Comparison of ENCODE assay signal across 1 cellular context in genomic region chr10:70672993-70673928, GRCh38.
TF ChIP-seq lines count a peak whose summit lies in the region.

No MANE protein-coding gene starts in this region.

TF ChIP-seq in K562, 482 proteins besides CTCF, POLR2A, EP300 and RAD21 (continued from another document):
- TF ChIP-seq GTF3C2 (IDR thresholded peaks at IDR 0.05; ENCODE audit: borderline replicate concordance, extremely low read depth, insufficient read length) (no peak), ARHGAP35 (IDR thresholded peaks at IDR 0.05; ENCODE audit: partially characterized antibody) (peak; percentile 65), NCOA1 (IDR thresholded peaks at IDR 0.05; ENCODE audit: low read depth) (peak; percentile 14; the same call in 1 of the 2 replicates), NFIC (IDR thresholded peaks at IDR 0.05) (no peak; the same call in 1 of the 2 replicates), MAZ (CRISPR knock-in tag; conservative IDR thresholded peaks at IDR 0.05 in 1 of 2, IDR thresholded peaks at IDR 0.05 in 1 of 2) (peak; percentile 22 to 27; a peak in 3 of 4 replicates), SP1 (CRISPR knock-in tag; IDR thresholded peaks at IDR 0.05) (0 out of 2 replicates have a peak, but pooled peaks have one; percentile 67), POLR2H (tag; IDR thresholded peaks at IDR 0.05; ENCODE audit: low read depth) (0 out of 2 replicates have a peak, but pooled peaks have one; percentile 5), FOSL1 (tag; conservative IDR thresholded peaks at IDR 0.05) (peak; percentile 38; the same call in 1 of the 2 replicates), SMC3 (conservative IDR thresholded peaks at IDR 0.05; ENCODE audit: insufficient read depth, low read depth, low read length) (no peak), PTBP1 (IDR thresholded peaks at IDR 0.05; ENCODE audit: low read depth, low read length) (peak; percentile 72; the same call in 1 of the 2 replicates), ARID1B (IDR thresholded peaks at IDR 0.05) (peak; percentile 30), MTA1 (IDR thresholded peaks at IDR 0.05; ENCODE audit: borderline replicate concordance) (0 out of 2 replicates have a peak, but pooled peaks have one; percentile 65), ZNF639 (CRISPR knock-in tag; conservative IDR thresholded peaks at IDR 0.05 in 1 of 2, IDR thresholded peaks at IDR 0.05 in 1 of 2) (peak in 1 of 2 experiments; percentile 19; a peak in 2 of 4 replicates), NBN (IDR thresholded peaks at IDR 0.05; ENCODE audit: low read depth) (peak; percentile 53; the same call in 1 of the 2 replicates), TAF1 (IDR thresholded peaks at IDR 0.05; ENCODE audit: control insufficient read depth, extremely low read depth, insufficient read depth, low read length, severe bottlenecking) (peak; percentile 21), LARP7 (IDR thresholded peaks at IDR 0.05) (peak; percentile 39; the same call in 1 of the 2 replicates), KDM5B (IDR thresholded peaks at IDR 0.05; ENCODE audit: insufficient replicate concordance, low read depth, low read length) (peak; percentile 68), MLLT1 (IDR thresholded peaks at IDR 0.05) (peak; percentile 91 to 95), NKRF (IDR thresholded peaks at IDR 0.05; ENCODE audit: borderline replicate concordance) (peak; percentile 63), BCL6 (CRISPR knock-in tag; IDR thresholded peaks at IDR 0.05) (no peak), TOE1 (IDR thresholded peaks at IDR 0.05; ENCODE audit: borderline replicate concordance) (no peak), TOE1 (CRISPR knock-in tag; IDR thresholded peaks at IDR 0.05; ENCODE audit: borderline replicate concordance, low read depth) (0 out of 2 replicates have a peak, but pooled peaks have one; percentile 1), ZNF239 (CRISPR knock-in tag; IDR thresholded peaks at IDR 0.05) (peak; percentile 5; the same call in 1 of the 2 replicates), NRF1 (conservative IDR thresholded peaks at IDR 0.05 in 1 of 2, IDR thresholded peaks at IDR 0.05 in 1 of 2) (peak; percentile 50 to 56; a peak in 3 of 4 replicates), HBP1 (CRISPR knock-in tag; IDR thresholded peaks at IDR 0.05) (no peak), MYBL2 (IDR thresholded peaks at IDR 0.05; ENCODE audit: low read depth) (no peak), MYBL2 (CRISPR knock-in tag; IDR thresholded peaks at IDR 0.05; ENCODE audit: borderline replicate concordance) (no peak), SRF (CRISPR knock-in tag; IDR thresholded peaks at IDR 0.05) (0 out of 4 replicates have a peak, but pooled peaks of 1 of the 2 experiments have one; percentile 21), UBTF (IDR thresholded peaks at IDR 0.05; ENCODE audit: borderline replicate concordance in 1 of 2, low read depth in 2 of 2, low read length in 2 of 2) (0 out of 4 replicates have a peak, but pooled peaks of 1 of the 2 experiments have one; percentile 30), NR4A1 (CRISPR knock-in tag; IDR thresholded peaks at IDR 0.05) (peak; percentile 52; the same call in 1 of the 2 replicates), NR4A1 (tag; IDR thresholded peaks at IDR 0.05) (no peak)
- TF ChIP-seq, protein P1, sequence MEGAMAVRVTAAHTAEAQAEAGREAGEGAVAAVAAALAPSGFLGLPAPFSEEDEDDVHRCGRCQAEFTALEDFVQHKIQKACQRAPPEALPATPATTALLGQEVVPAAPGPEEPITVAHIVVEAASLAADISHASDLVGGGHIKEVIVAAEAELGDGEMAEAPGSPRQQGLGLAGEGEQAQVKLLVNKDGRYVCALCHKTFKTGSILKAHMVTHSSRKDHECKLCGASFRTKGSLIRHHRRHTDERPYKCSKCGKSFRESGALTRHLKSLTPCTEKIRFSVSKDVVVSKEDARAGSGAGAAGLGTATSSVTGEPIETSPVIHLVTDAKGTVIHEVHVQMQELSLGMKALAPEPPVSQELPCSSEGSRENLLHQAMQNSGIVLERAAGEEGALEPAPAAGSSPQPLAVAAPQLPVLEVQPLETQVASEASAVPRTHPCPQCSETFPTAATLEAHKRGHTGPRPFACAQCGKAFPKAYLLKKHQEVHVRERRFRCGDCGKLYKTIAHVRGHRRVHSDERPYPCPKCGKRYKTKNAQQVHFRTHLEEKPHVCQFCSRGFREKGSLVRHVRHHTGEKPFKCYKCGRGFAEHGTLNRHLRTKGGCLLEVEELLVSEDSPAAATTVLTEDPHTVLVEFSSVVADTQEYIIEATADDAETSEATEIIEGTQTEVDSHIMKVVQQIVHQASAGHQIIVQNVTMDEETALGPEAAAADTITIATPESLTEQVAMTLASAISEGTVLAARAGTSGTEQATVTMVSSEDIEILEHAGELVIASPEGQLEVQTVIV (CRISPR knock-in tag; IDR thresholded peaks at IDR 0.05; ENCODE audit: borderline replicate concordance) = 0 out of 2 replicates have a peak, but pooled peaks have one; percentile 12
- TF ChIP-seq, protein P2, sequence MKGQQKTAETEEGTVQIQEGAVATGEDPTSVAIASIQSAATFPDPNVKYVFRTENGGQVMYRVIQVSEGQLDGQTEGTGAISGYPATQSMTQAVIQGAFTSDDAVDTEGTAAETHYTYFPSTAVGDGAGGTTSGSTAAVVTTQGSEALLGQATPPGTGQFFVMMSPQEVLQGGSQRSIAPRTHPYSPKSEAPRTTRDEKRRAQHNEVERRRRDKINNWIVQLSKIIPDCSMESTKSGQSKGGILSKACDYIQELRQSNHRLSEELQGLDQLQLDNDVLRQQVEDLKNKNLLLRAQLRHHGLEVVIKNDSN (CRISPR knock-in tag; IDR thresholded peaks at IDR 0.05) = no peak
